Comparison of ENCODE assay signal across 8 cellular contexts in genomic region chr18:2657043-2657512, GRCh38. TPM values are rescaled to one million over a fixed set of nuclear protein-coding genes. Genes with fewer than 3 reads are reported as not detected.
DNase-seq lines count a peak whose midpoint lies in the region; ATAC-seq, FAIRE-seq and TF ChIP-seq lines count a peak whose summit lies in the region.

No MANE protein-coding gene starts in this region.

- TF ChIP-seq POLR2A in heart left ventricle (IDR thresholded peaks at IDR 0.05) (no peak), lower leg skin (IDR thresholded peaks at IDR 0.05) (no peak)

- DNase-seq in heart left ventricle (no peak), left ventricle myocardium superior (no peak), lower leg skin (ENCODE audit: low spot score in 2 of 2) (no peak), urothelium cell line (ENCODE audit: low spot score) (no peak), NCI-H2081 treated with DMSO at 0.1 percent for 48 hours (lab: John Stamatoyannopoulos, UW) (no peak)
- DNase-seq in activated naive CD8-positive, alpha-beta T cell treated with anti-CD3 and anti-CD28 coated beads, Interleukin-2, amount 10 ng/mL, durations not matched to agents 7 days and 5 days: no peak

- no peak for TF ChIP-seq CTCF in heart left ventricle (IDR thresholded peaks at IDR 0.05)
- TF ChIP-seq CTCF in lower leg skin (IDR thresholded peaks at IDR 0.05): no peak

- peak overlapping the region; percentile 94 for H3K4me3 Mint-ChIP-seq in activated naive CD8-positive, alpha-beta T cell treated with anti-CD3 and anti-CD28 coated beads, Interleukin-2, amount 10 ng/mL, durations not matched to agents 7 days and 5 days

- no peaks in the 10 kb centered on the region for H3K27me3 ChIP-seq in heart left ventricle

- peaks cover 0 to 6% (median 0%) of the 10 kb centered on the region in 9 donors for H3K36me3 ChIP-seq in heart left ventricle

- no peaks in the 10 kb centered on the region for H3K9me3 Mint-ChIP-seq in activated naive CD8-positive, alpha-beta T cell treated with anti-CD3 and anti-CD28 coated beads, Interleukin-2, amount 10 ng/mL, durations not matched to agents 7 days and 5 days

- ATAC-seq in heart left ventricle: no peak
- no peak for ATAC-seq in left ventricle myocardium superior
- ATAC-seq in activated naive CD8-positive, alpha-beta T cell treated with anti-CD3 and anti-CD28 coated beads, Interleukin-2, amount 10 ng/mL, durations not matched to agents 7 days and 5 days (ENCODE audit: low read depth): no peak
- no peak for ATAC-seq in GM21447 (IDR thresholded peaks at IDR 0.05; ENCODE audit: unreplicated experiment)
- no peak for ATAC-seq in HG03135 (IDR thresholded peaks at IDR 0.05; ENCODE audit: unreplicated experiment)

- H3K9me3 ChIP-seq in heart left ventricle: no peaks in the 10 kb centered on the region

- no peaks in the 10 kb centered on the region for H3K27me3 Mint-ChIP-seq in activated naive CD8-positive, alpha-beta T cell treated with anti-CD3 and anti-CD28 coated beads, Interleukin-2, amount 10 ng/mL, durations not matched to agents 7 days and 5 days

- POLR2A ChIA-PET in activated naive CD8-positive, alpha-beta T cell treated with anti-CD3 and anti-CD28 coated beads, Interleukin-2, amount 10 ng/mL, durations not matched to agents 7 days and 5 days (lab: Charles Lee): interaction anchor here (0.6 to 4.5 kb wide), 15 partner anchors 12 to 590 kb away, joined by 3 to 159 read pairs (median 18); partner anchors contain the start of genes METTL4, MYL12A and NDC80

- H3K4me1 Mint-ChIP-seq in activated naive CD8-positive, alpha-beta T cell treated with anti-CD3 and anti-CD28 coated beads, Interleukin-2, amount 10 ng/mL, durations not matched to agents 7 days and 5 days: peaks cover 26% of the 10 kb centered on the region

- H3K4me1 ChIP-seq in heart left ventricle: peaks cover 0 to 49% (median 23%) of the 10 kb centered on the region in 12 donors

- H3K4me3 ChIP-seq in heart left ventricle: peak overlapping the region; percentile 66 to 99 (median 92)
- H3K4me3 ChIP-seq in lower leg skin (ENCODE audit: low read depth, poor library complexity, severe bottlenecking): peak overlapping the region; percentile 79

- peak overlapping the region; percentile 94 for H3K27ac Mint-ChIP-seq in activated naive CD8-positive, alpha-beta T cell treated with anti-CD3 and anti-CD28 coated beads, Interleukin-2, amount 10 ng/mL, durations not matched to agents 7 days and 5 days

- peak overlapping the region in 11 of 12 donors; percentile 94 to 99 (median 98) for H3K27ac ChIP-seq in heart left ventricle

- FAIRE-seq in urothelium cell line (lab: Jason Lieb, UNC): peak; percentile 55

- H3K36me3 Mint-ChIP-seq in activated naive CD8-positive, alpha-beta T cell treated with anti-CD3 and anti-CD28 coated beads, Interleukin-2, amount 10 ng/mL, durations not matched to agents 7 days and 5 days: peaks cover 30% of the 10 kb centered on the region

- intact Hi-C loops in heart left ventricle (cut with DNase I) (loop anchor here in 4 of 10 donors (5.0 kb wide), 2 partner anchors 85 to 90 kb away; partner anchors contain the start of genes METTL4 (in 3 of the 4) and NDC80 (in 3 of the 4)), left ventricle myocardium superior (cut with micrococcal nuclease) (no loop called here), lower leg skin (cut with DNase I; ENCODE audit: low total_unique reads) (no loop called here)

- WGBS in heart left ventricle, 4 donors: 5 to 7% (median 6%) methylated on average over 11 of the region's 11 CpGs
- 3% methylated on average over 11 of the region's 11 CpGs for WGBS in lower leg skin, 2 donors

RNA-seq across cellular contexts. Expression of gene SMCHD1, which starts 1.6 kb away (rescaled TPM):
- total RNA-seq in heart left ventricle: 10 to 100 TPM; 22.9 to 45.9 (median 31.3) TPM
- 10 to 100 TPM in 1 of 2 donors, 1 to 10 TPM in 1; 5.7 to 13.8 TPM for polyA plus RNA-seq in heart left ventricle
- 32.2 TPM for total RNA-seq in left ventricle myocardium superior
- total RNA-seq in activated naive CD8-positive, alpha-beta T cell treated with anti-CD3 and anti-CD28 coated beads, Interleukin-2, amount 10 ng/mL, durations not matched to agents 7 days and 5 days: 100 to 1,000 TPM; 171 to 177 TPM
- 10 to 100 TPM; 28.2 to 55.8 (median 31.9) TPM for total RNA-seq in lower leg skin
